In the genomic region with DNA sequence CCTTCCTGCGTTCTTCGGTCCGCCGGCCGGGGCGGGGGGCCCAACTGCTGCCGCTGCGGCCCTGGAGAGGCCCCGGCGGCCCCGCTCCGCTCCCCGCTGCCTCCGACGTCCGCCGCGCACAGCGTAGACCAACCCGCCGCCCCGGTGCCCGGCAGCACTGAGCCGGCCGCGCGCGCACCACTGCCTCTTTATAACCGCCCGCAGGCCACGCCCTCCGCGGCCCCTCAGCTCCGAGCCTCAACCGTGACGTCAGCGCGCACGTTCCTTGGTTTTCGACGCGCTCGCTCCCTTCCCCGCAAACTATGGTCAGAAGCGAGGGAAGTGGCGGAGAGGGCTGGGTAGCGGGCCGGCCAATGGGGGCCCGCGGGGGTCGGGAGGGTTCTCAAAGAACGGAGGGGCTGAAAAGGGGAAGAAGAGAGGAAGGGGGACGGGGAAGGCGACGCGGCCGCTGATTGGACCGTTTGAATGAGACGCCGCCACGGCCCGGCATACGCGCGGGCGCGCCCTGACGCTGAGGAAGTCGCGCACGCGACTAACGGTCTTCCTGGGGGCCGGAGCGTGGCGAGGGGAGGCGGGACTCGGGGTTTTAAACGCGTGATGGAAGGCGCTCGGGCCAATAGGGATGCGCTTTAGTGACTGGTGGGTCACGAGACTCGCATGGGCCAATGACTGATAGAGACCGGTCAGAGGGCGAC, we compare ENCODE assay signal across 8 cellular contexts. TPM values are rescaled to one million over a fixed set of nuclear protein-coding genes. Genes with fewer than 3 reads are reported as not detected.
DNase-seq lines count a peak whose midpoint lies in the region; ATAC-seq and TF ChIP-seq lines count a peak whose summit lies in the region.

A gene (minus strand): TSS at position 164 of the 695 bp plus-strand sequence. CDS start 199 bp downstream, outside the sequence.

- H3K4me3 Mint-ChIP-seq in HFFc6, result peak within 1 kb of the TSS; percentile 91
- peak within 1 kb of the TSS; percentile 95 for H3K4me3 Mint-ChIP-seq in activated naive CD4-positive, alpha-beta T cell treated with anti-CD3 and anti-CD28 coated beads, Interleukin-2, amount 10 ng/mL, durations not matched to agents 7 days and 5 days

- CTCF ChIA-PET in activated naive CD4-positive, alpha-beta T cell treated with anti-CD3 and anti-CD28 coated beads, Interleukin-2, amount 10 ng/mL, durations not matched to agents 7 days and 5 days (lab: Charles Lee), result interaction anchor here (0.8 to 1.2 kb wide), 2 partner anchors 11 to 116 kb away, joined by 3 to 5 read pairs; no protein-coding TSS in a partner anchor

- peaks cover 18% of the 10 kb centered on the region for H3K27me3 Mint-ChIP-seq in HFFc6 (ENCODE audit: insufficient read depth)
- peaks cover 20% of the 10 kb centered on the region for H3K27me3 Mint-ChIP-seq in activated naive CD4-positive, alpha-beta T cell treated with anti-CD3 and anti-CD28 coated beads, Interleukin-2, amount 10 ng/mL, durations not matched to agents 7 days and 5 days

- peaks cover 0 to 22% (median 16%) of the 10 kb centered on the region in 3 donors for H3K4me1 ChIP-seq in gastroesophageal sphincter
- peaks cover 15% of the 10 kb centered on the region for H3K4me1 ChIP-seq in suprapubic skin

- H3K36me3 Mint-ChIP-seq in HFFc6 (ENCODE audit: low read depth), result peaks cover 28% of the 10 kb centered on the region
- peaks cover 42% of the 10 kb centered on the region for H3K36me3 Mint-ChIP-seq in activated naive CD4-positive, alpha-beta T cell treated with anti-CD3 and anti-CD28 coated beads, Interleukin-2, amount 10 ng/mL, durations not matched to agents 7 days and 5 days

- H3K4me3 ChIP-seq in NB4 (ENCODE audit: low read depth, low read length), result peak within 1 kb of the TSS; percentile 82
- H3K4me3 ChIP-seq in SK-N-MC, result peak within 1 kb of the TSS; percentile 97
- H3K4me3 ChIP-seq in gastroesophageal sphincter, result peak within 1 kb of the TSS; percentile 55 to 85
- peak within 1 kb of the TSS; percentile 97 for H3K4me3 ChIP-seq in suprapubic skin

- peak within 1 kb of the TSS; percentile 100 for H3K27ac ChIP-seq in SK-N-MC
- H3K27ac ChIP-seq in gastroesophageal sphincter, result peak within 1 kb of the TSS; percentile 81 to 98 (median 96)
- H3K27ac ChIP-seq in suprapubic skin, result peak within 1 kb of the TSS; percentile 96

- peaks cover 4% of the 10 kb centered on the region; the same call in 1 of the 2 replicates for H3K9me3 Mint-ChIP-seq in HFFc6
- H3K9me3 Mint-ChIP-seq in activated naive CD4-positive, alpha-beta T cell treated with anti-CD3 and anti-CD28 coated beads, Interleukin-2, amount 10 ng/mL, durations not matched to agents 7 days and 5 days, result peaks cover 13% of the 10 kb centered on the region

- TF ChIP-seq POLR2A in NB4 (IDR thresholded peaks at IDR 0.05; ENCODE audit: extremely low read depth, insufficient read length) (peak; percentile 95), gastroesophageal sphincter (IDR thresholded peaks at IDR 0.05) (peak; percentile 97 to 98), suprapubic skin (IDR thresholded peaks at IDR 0.05) (peak; percentile 96 to 99)

- peak within 1 kb of the TSS; percentile 99 for H3K9ac ChIP-seq in SK-N-MC (ENCODE audit: insufficient read length)

- 0% methylated on average over 18 of the region's 87 CpGs; no CpG with 5 or more reads in 1 of the 2 donors for WGBS in gastroesophageal sphincter (ENCODE audit: low coverage in 1 of 2), 2 donors
- 1% methylated on average over 72 of the region's 87 CpGs for WGBS in suprapubic skin

- peak within 1 kb of the TSS; percentile 98 for H3K27ac Mint-ChIP-seq in HFFc6
- H3K27ac Mint-ChIP-seq in activated naive CD4-positive, alpha-beta T cell treated with anti-CD3 and anti-CD28 coated beads, Interleukin-2, amount 10 ng/mL, durations not matched to agents 7 days and 5 days, result peak within 1 kb of the TSS; percentile 98

- H3K9me3 ChIP-seq in SK-N-MC (ENCODE audit: low read depth, low read length) (no peaks in the 10 kb centered on the region), gastroesophageal sphincter (no peaks in the 10 kb centered on the region), suprapubic skin (no peaks in the 10 kb centered on the region)

- TF ChIP-seq EP300 in gastroesophageal sphincter (IDR thresholded peaks at IDR 0.05) (no peak), suprapubic skin (IDR thresholded peaks at IDR 0.05) (no peak)

- no peaks in the 10 kb centered on the region for H3K27me3 ChIP-seq in gastroesophageal sphincter
- no peaks in the 10 kb centered on the region for H3K27me3 ChIP-seq in suprapubic skin

- H3K36me3 ChIP-seq in SK-N-MC (ENCODE audit: insufficient read depth, low read length), result peaks cover 36% of the 10 kb centered on the region
- peaks cover 0 to 35% of the 10 kb centered on the region in 2 donors for H3K36me3 ChIP-seq in gastroesophageal sphincter
- H3K36me3 ChIP-seq in suprapubic skin, result peaks cover 21% of the 10 kb centered on the region

- TF ChIP-seq CTCF in HFFc6 (IDR thresholded peaks at IDR 0.05), result no peak
- TF ChIP-seq CTCF in NB4 (IDR thresholded peaks at IDR 0.05; ENCODE audit: low read depth, low read length), result no peak
- TF ChIP-seq CTCF in gastroesophageal sphincter (IDR thresholded peaks at IDR 0.05), result peak in 1 of 4 experiments; percentile 22
- no peak for TF ChIP-seq CTCF in suprapubic skin (IDR thresholded peaks at IDR 0.05)

- H3K4me1 Mint-ChIP-seq in HFFc6 (ENCODE audit: low read depth), result peaks cover 32% of the 10 kb centered on the region
- H3K4me1 Mint-ChIP-seq in activated naive CD4-positive, alpha-beta T cell treated with anti-CD3 and anti-CD28 coated beads, Interleukin-2, amount 10 ng/mL, durations not matched to agents 7 days and 5 days, result peaks cover 46% of the 10 kb centered on the region

- peak; percentile 95 for ATAC-seq in gastroesophageal sphincter

- DNase-seq in GM04503 (ENCODE audit: low read depth) (peak; percentile 95), HFFc6 (peak; percentile 98), NB4 (ENCODE audit: low read depth) (peak; percentile 98), SK-N-MC (ENCODE audit: low read depth, low spot score) (peak; percentile 98), non-pigmented ciliary epithelial cell (ENCODE audit: low read depth) (peak; percentile 98), suprapubic skin (ENCODE audit: low spot score in 2 of 2) (peak; percentile 99 to 100)
- DNase-seq in activated naive CD4-positive, alpha-beta T cell treated with anti-CD3 and anti-CD28 coated beads, Interleukin-2, amount 10 ng/mL, durations not matched to agents 7 days and 5 days, result peak; percentile 98

RNA-seq across cellular contexts. Expression of the gene that starts here (rescaled TPM):
- 100 to 1,000 TPM; 181 to 356 (median 309) TPM for total RNA-seq in HFFc6 (2021; fragmentation: NEBNext Ultra II Directional; extraction: Animal tissue kit (Norgen Biotek cat#: 25700))
- total RNA-seq in gastroesophageal sphincter, result 10 to 100 TPM; 12.6 to 17.7 (median 15.4) TPM
- total RNA-seq in suprapubic skin, result 10 to 100 TPM in 2 of 4 donors, 1 to 10 TPM in 2; 7.4 to 17.0 (median 12.2) TPM

Comparison
In these comparisons a context has a peak if more than half of its experiments do, and no peak if none do; other contexts are left out.
1. Peak in every context shown above with its lines: DNase-seq, ATAC-seq, H3K4me3 ChIP-seq and H3K27ac ChIP-seq.
2. RNA of the gene that starts here (total RNA-seq): 181 to 356 TPM in HFFc6; 12.6 to 17.7 TPM in gastroesophageal sphincter and 7.4 to 17.0 TPM in suprapubic skin; every median in the first group is over 4 times any median in the second.